ENCODE assay signal across 20 cellular contexts in genomic region chr20:36246410-36246809, GRCh38.
"Had no signal": no experiment of that assay in that cellular context is flagged by ENCODE, and none has a peak within 500 bp of the region (broad histone marks: within the 10 kb centered on the region; RNA-seq: fewer than 3 reads in every experiment).

No MANE protein-coding gene starts in this region.

- H3K27me3 Mint-ChIP-seq: activated T-helper 17 cell treated with anti-CD3 and anti-CD28 coated beads, Interleukin-2, amount 50 U/mL, for 72 hours; dendritic cell treated with granulocyte-macrophage colony-stimulating factor and Interleukin-4, amounts not matched to agents 40 ng/mL and 50 ng/mL, for 4 days; naive B cell; type B pancreatic cell had no signal

- DNase-seq: activated CD4-positive, alpha-beta T cell treated with anti-CD3 and anti-CD28 coated beads for 1 hour; activated T-cell treated with anti-CD3 and anti-CD28 coated beads, Interleukin-2, amount 50 U/mL, for 1 hour; aorta; brain microvascular endothelial cell; caudate nucleus; effector CD4-positive, alpha-beta T cell; foreskin keratinocyte; naive B cell; nucleus accumbens; right cardiac atrium; stimulated activated CD4-positive, alpha-beta T cell treated with anti-CD3 and anti-CD28 coated beads, Interleukin-12 subunit alpha, Interleukin-12 subunit beta, amount 100 ng/mL, for 4 hours; stimulated activated CD4-positive, alpha-beta T cell treated with anti-CD3 and anti-CD28 coated beads, Interleukin-1b, Interleukin-23, amount 100 ng/mL, for 48 hours had no signal

- H3K4me1 ChIP-seq: parathyroid adenoma had no signal

- H3K27me3 ChIP-seq: brain microvascular endothelial cell, foreskin keratinocyte had no signal

- H3K27ac Mint-ChIP-seq: activated naive CD4-positive, alpha-beta T cell treated with anti-CD3 and anti-CD28 coated beads, Interleukin-2, amount 50 U/mL, for 72 hours; activated T-helper 17 cell treated with anti-CD3 and anti-CD28 coated beads, Interleukin-2, amount 50 U/mL, for 72 hours; dendritic cell treated with granulocyte-macrophage colony-stimulating factor and Interleukin-4, amounts not matched to agents 40 ng/mL and 50 ng/mL, for 4 days; type B pancreatic cell had no signal

- H3K4me3 ChIP-seq: lung, thoracic aorta had no signal

- H3K9ac ChIP-seq: parathyroid adenoma had no signal

- H3K9me3 Mint-ChIP-seq: activated naive CD4-positive, alpha-beta T cell treated with anti-CD3 and anti-CD28 coated beads, Interleukin-2, amount 50 U/mL, for 72 hours; activated T-helper 17 cell treated with anti-CD3 and anti-CD28 coated beads, Interleukin-2, amount 50 U/mL, for 72 hours; dendritic cell treated with granulocyte-macrophage colony-stimulating factor and Interleukin-4, amounts not matched to agents 40 ng/mL and 50 ng/mL, for 4 days; naive B cell; type B pancreatic cell had no signal

- H3K4me3 Mint-ChIP-seq: activated T-helper 17 cell treated with anti-CD3 and anti-CD28 coated beads, Interleukin-2, amount 50 U/mL, for 72 hours; dendritic cell treated with granulocyte-macrophage colony-stimulating factor and Interleukin-4, amounts not matched to agents 40 ng/mL and 50 ng/mL, for 4 days; naive B cell; type B pancreatic cell had no signal

- ATAC-seq: activated naive CD4-positive, alpha-beta T cell treated with anti-CD3 and anti-CD28 coated beads, Interleukin-2, amount 50 U/mL, for 72 hours; activated T-helper 17 cell treated with anti-CD3 and anti-CD28 coated beads, Interleukin-2, amount 50 U/mL, for 72 hours; foreskin keratinocyte; left lobe of liver; right cardiac atrium had no signal

- H3K27ac ChIP-seq: brain microvascular endothelial cell, foreskin keratinocyte, parathyroid adenoma, thoracic aorta had no signal

- H3K9me3 ChIP-seq: thoracic aorta had no signal
